ENCODE assay signal across 21 cellular contexts in the genomic region with DNA sequence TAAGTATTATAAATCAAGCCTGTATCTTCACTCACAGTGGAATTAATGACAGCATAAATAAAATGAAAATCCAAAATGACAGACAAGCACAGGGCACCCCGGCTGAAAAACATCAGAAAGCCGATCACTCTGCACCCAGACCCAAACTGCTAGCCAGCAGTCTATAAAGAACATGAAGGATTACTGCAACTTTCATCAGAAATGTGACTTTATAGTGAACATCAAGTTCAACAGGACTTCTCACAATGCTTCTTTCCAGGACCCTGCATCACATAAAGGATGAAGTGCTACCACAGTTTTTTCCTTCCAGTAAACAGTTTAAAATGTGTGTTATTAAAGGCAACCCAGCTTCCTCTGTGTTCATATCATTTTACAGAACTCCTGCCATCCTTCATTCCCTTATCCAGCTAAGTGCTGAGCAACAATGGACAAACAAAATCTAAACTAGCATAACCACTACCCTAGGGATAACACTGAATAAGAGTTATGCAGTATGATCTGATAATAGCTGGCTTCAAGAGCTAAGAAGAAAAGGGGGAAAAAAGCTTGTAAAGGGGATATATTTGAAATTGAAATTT.
DNase-seq lines count a peak whose midpoint lies in the region; ATAC-seq and TF ChIP-seq lines count a peak whose summit lies in the region.
"Had no signal": no experiment of that assay in that cellular context is flagged by ENCODE, and none has a peak within 500 bp of the region (broad histone marks: within the 10 kb centered on the region; RNA-seq: fewer than 3 reads in every experiment).

No MANE protein-coding gene starts in this region.

- no peaks in the 10 kb centered on the region for H3K36me3 ChIP-seq in IMR-90 (ENCODE audit: control insufficient read depth, insufficient read depth, low read length)
- H3K36me3 ChIP-seq: pancreas, transverse colon had no signal

- H3K4me3 Mint-ChIP-seq in T-helper 1 cell treated with Interleukin-12 subunit alpha and Interleukin-12 subunit beta and Interleukin-4 antibody, amounts not matched to agents 30 μg/mL and 1 μg/mL, for 36 hours, result no peak overlapping the region
- H3K4me3 Mint-ChIP-seq in activated CD8-positive, alpha-beta T cell treated with anti-CD3 and anti-CD28 coated beads for 36 hours, result no peak overlapping the region
- H3K4me3 Mint-ChIP-seq: activated CD4-positive, alpha-beta memory T cell treated with anti-CD3 and anti-CD28 coated beads, Interleukin-2, amount 10 ng/mL, durations not matched to agents 7 days and 5 days; activated T-helper 17 cell treated with anti-CD3 and anti-CD28 coated beads, Interleukin-2, amount 50 U/mL, for 72 hours; CD14-positive monocyte; T-helper 17 cell had no signal

- H3K27ac ChIP-seq in IMR-90 (ENCODE audit: insufficient read depth, low read length) (peak overlapping the region; percentile 35; the same call in 1 of the 2 replicates), skin epidermis (peak overlapping the region in 16 of 21 experiments; percentile 3 to 78 (median 30))
- H3K27ac ChIP-seq: pancreas, transverse colon had no signal

- no peak overlapping the region for H2AK9ac ChIP-seq in IMR-90 (replicated peaks; ENCODE audit: low read depth, low read length, poor library complexity)

- TF ChIP-seq CTCF in IMR-90 (conservative IDR thresholded peaks at IDR 0.05; ENCODE audit: low read depth, low read length), result no peak
- no peak for TF ChIP-seq CTCF in activated CD8-positive, alpha-beta T cell treated with anti-CD3 and anti-CD28 coated beads for 36 hours (IDR thresholded peaks at IDR 0.05)

- H3K9me3 ChIP-seq in IMR-90 (ENCODE audit: control insufficient read depth, insufficient read depth, low read length), result no peaks in the 10 kb centered on the region
- H3K9me3 ChIP-seq: pancreas, transverse colon had no signal

- H3K27me3 ChIP-seq in IMR-90 (ENCODE audit: control insufficient read depth, insufficient read depth, low read length), result no peaks in the 10 kb centered on the region
- H3K27me3 ChIP-seq: pancreas, transverse colon had no signal

- peak overlapping the region; percentile 14; the same call in 1 of the 2 replicates for H3K23ac ChIP-seq in IMR-90 (ENCODE audit: low read depth, low read length)

- no peak overlapping the region for H2AK5ac ChIP-seq in IMR-90 (ENCODE audit: low read depth, low read length)

- peak overlapping the region; percentile 66 for H3K4me2 ChIP-seq in IMR-90 (ENCODE audit: low read depth, low read length)
- H3K4me2 ChIP-seq: smooth muscle cell had no signal

- peak overlapping the region; percentile 58; the same call in 1 of the 2 replicates for H2BK20ac ChIP-seq in IMR-90 (ENCODE audit: low read depth, low read length)

- DNase-seq in T-helper 1 cell (no peak), IMR-90 (peak; percentile 19), fibroblast of peridontal ligament (ENCODE audit: extremely low read depth) (peak; percentile 72), NCI-H2196 treated with DMSO at 0.1 percent for 48 hours (lab: John Stamatoyannopoulos, UW; ENCODE audit: unreplicated experiment) (no peak)
- DNase-seq in activated CD8-positive, alpha-beta T cell treated with anti-CD3 and anti-CD28 coated beads for 36 hours, result no peak
- no peak for DNase-seq in effector CD4-positive, alpha-beta T cell
- DNase-seq: activated CD4-positive, alpha-beta memory T cell treated with anti-CD3 and anti-CD28 coated beads, Interleukin-2, amount 10 ng/mL, durations not matched to agents 7 days and 5 days; amniotic stem cell; islet precursor cell; KBM-7; NCI-H1105 treated with DMSO at 0.1 percent for 48 hours; NCI-H2227 treated with DMSO at 0.1 percent for 48 hours; NK-92 treated with Interleukin-12 subunit alpha and Interleukin-12 subunit beta, amount 100 ng/mL, for 24 hours; pancreas; T-helper 17 cell had no signal

- peak overlapping the region; percentile 12 for H2BK5ac ChIP-seq in IMR-90 (ENCODE audit: low read depth, low read length, poor library complexity, severe bottlenecking)

- H3K27me3 Mint-ChIP-seq in T-helper 1 cell treated with Interleukin-12 subunit alpha and Interleukin-12 subunit beta and Interleukin-4 antibody, amounts not matched to agents 30 μg/mL and 1 μg/mL, for 36 hours (ENCODE audit: low read depth), result no peaks in the 10 kb centered on the region
- no peaks in the 10 kb centered on the region for H3K27me3 Mint-ChIP-seq in activated CD8-positive, alpha-beta T cell treated with anti-CD3 and anti-CD28 coated beads for 36 hours
- H3K27me3 Mint-ChIP-seq: activated CD4-positive, alpha-beta memory T cell treated with anti-CD3 and anti-CD28 coated beads, Interleukin-2, amount 10 ng/mL, durations not matched to agents 7 days and 5 days; activated T-helper 17 cell treated with anti-CD3 and anti-CD28 coated beads, Interleukin-2, amount 50 U/mL, for 72 hours; T-helper 17 cell had no signal

- peak overlapping the region; percentile 2; the same call in 1 of the 2 replicates for H4K91ac ChIP-seq in IMR-90 (ENCODE audit: insufficient read depth, low read depth, low read length)

- TF ChIP-seq POLR2A in IMR-90 (IDR thresholded peaks at IDR 0.05; ENCODE audit: low read depth, low read length), result no peak

- no peaks in the 10 kb centered on the region for H3K36me3 Mint-ChIP-seq in T-helper 1 cell treated with Interleukin-12 subunit alpha and Interleukin-12 subunit beta and Interleukin-4 antibody, amounts not matched to agents 30 μg/mL and 1 μg/mL, for 36 hours (ENCODE audit: low read depth)
- no peaks in the 10 kb centered on the region for H3K36me3 Mint-ChIP-seq in activated CD8-positive, alpha-beta T cell treated with anti-CD3 and anti-CD28 coated beads for 36 hours (ENCODE audit: low read depth)

- H3K4me3 ChIP-seq in IMR-90 (ENCODE audit: insufficient read depth, low read depth, low read length) (no peak overlapping the region), skin epidermis (no peak overlapping the region)
- H3K4me3 ChIP-seq: pancreas, smooth muscle cell, transverse colon had no signal

- peak overlapping the region; percentile 63 for H3K18ac ChIP-seq in IMR-90 (ENCODE audit: low read depth, low read length)

- no TSS peak for BruUV-seq in IMR-90 (replicated peaks; lab: Mats Ljungman, UMichigan)

- in situ Hi-C loops in IMR-90 (cut with MboI; ENCODE audit: low sequenced_read_pairs), result no loop called here

- H3K56ac ChIP-seq in IMR-90 (ENCODE audit: extremely low read depth, insufficient read depth, low read length), result 0 out of 2 replicates have a peak overlapping the region, but pooled peaks have one; percentile 32

- intact Hi-C loops in IMR-90 (cut with micrococcal nuclease), result no loop called here
- intact Hi-C loops in activated CD8-positive, alpha-beta T cell treated with anti-CD3 and anti-CD28 coated beads for 36 hours (cut with micrococcal nuclease), result no loop called here

- dilution Hi-C loops in IMR-90 (cut with HindIII; ENCODE audit: low sequenced_read_pairs, unreplicated experiment), result no loop called here

- H3K27ac Mint-ChIP-seq in T-helper 1 cell treated with Interleukin-12 subunit alpha and Interleukin-12 subunit beta and Interleukin-4 antibody, amounts not matched to agents 30 μg/mL and 1 μg/mL, for 36 hours, result peak overlapping the region; percentile 1
- H3K27ac Mint-ChIP-seq in activated CD8-positive, alpha-beta T cell treated with anti-CD3 and anti-CD28 coated beads for 36 hours, result no peak overlapping the region
- H3K27ac Mint-ChIP-seq: activated CD4-positive, alpha-beta memory T cell treated with anti-CD3 and anti-CD28 coated beads, Interleukin-2, amount 10 ng/mL, durations not matched to agents 7 days and 5 days; activated T-helper 17 cell treated with anti-CD3 and anti-CD28 coated beads, Interleukin-2, amount 50 U/mL, for 72 hours; CD14-positive monocyte had no signal

- H2BK15ac ChIP-seq in IMR-90 (ENCODE audit: low read depth, low read length), result peak overlapping the region; percentile 49; the same call in 1 of the 3 replicates

- POLR2A ChIA-PET in IMR-90 (lab: Charles Lee; ENCODE audit: unreplicated experiment), result interaction anchor here (0.7 kb wide), 1 partner anchor 32 kb away, joined by 3 read pairs; no protein-coding TSS in a partner anchor
- POLR2A ChIA-PET in activated CD8-positive, alpha-beta T cell treated with anti-CD3 and anti-CD28 coated beads for 36 hours (lab: Charles Lee), result no interaction called here

- CTCF ChIA-PET in IMR-90 (lab: Yijun Ruan, JAX), result interaction anchor here (0.6 kb wide), 1 partner anchor 8 kb away, joined by 3 read pairs; no protein-coding TSS in a partner anchor
- CTCF ChIA-PET in activated CD8-positive, alpha-beta T cell treated with anti-CD3 and anti-CD28 coated beads for 36 hours (lab: Charles Lee), result no interaction called here

- no peaks in the 10 kb centered on the region for H3K79me1 ChIP-seq in IMR-90 (ENCODE audit: low read depth in 1 of 2, low read length in 2 of 2)

- TF ChIP-seq RAD21 in IMR-90 (IDR thresholded peaks at IDR 0.05; ENCODE audit: low read length), result no peak

- peak; percentile 73 for ATAC-seq in IMR-90 (ENCODE audit: low read depth)
- ATAC-seq in activated CD8-positive, alpha-beta T cell treated with anti-CD3 and anti-CD28 coated beads for 36 hours, result no peak
- ATAC-seq: T-helper 17 cell had no signal

- H3K4me1 ChIP-seq in IMR-90 (ENCODE audit: control insufficient read depth, insufficient read depth, low read length), result peaks cover 4% of the 10 kb centered on the region; the same call in 1 of the 2 replicates
- H3K4me1 ChIP-seq: pancreas, transverse colon had no signal

- H3K9ac ChIP-seq in IMR-90 (ENCODE audit: low read depth, low read length), result peak overlapping the region; percentile 43

- peak overlapping the region; percentile 67 for H3K14ac ChIP-seq in IMR-90 (replicated peaks; ENCODE audit: low read depth, low read length)

- H3K9me3 Mint-ChIP-seq in T-helper 1 cell treated with Interleukin-12 subunit alpha and Interleukin-12 subunit beta and Interleukin-4 antibody, amounts not matched to agents 30 μg/mL and 1 μg/mL, for 36 hours, result no peaks in the 10 kb centered on the region
- H3K9me3 Mint-ChIP-seq in activated CD8-positive, alpha-beta T cell treated with anti-CD3 and anti-CD28 coated beads for 36 hours, result peaks cover 2% of the 10 kb centered on the region
- H3K9me3 Mint-ChIP-seq: activated CD4-positive, alpha-beta memory T cell treated with anti-CD3 and anti-CD28 coated beads, Interleukin-2, amount 10 ng/mL, durations not matched to agents 7 days and 5 days; activated T-helper 17 cell treated with anti-CD3 and anti-CD28 coated beads, Interleukin-2, amount 50 U/mL, for 72 hours had no signal

- H3K4me1 Mint-ChIP-seq in T-helper 1 cell treated with Interleukin-12 subunit alpha and Interleukin-12 subunit beta and Interleukin-4 antibody, amounts not matched to agents 30 μg/mL and 1 μg/mL, for 36 hours (ENCODE audit: low read depth), result peaks cover 12% of the 10 kb centered on the region
- peaks cover 6% of the 10 kb centered on the region for H3K4me1 Mint-ChIP-seq in activated CD8-positive, alpha-beta T cell treated with anti-CD3 and anti-CD28 coated beads for 36 hours (ENCODE audit: low read depth)
- H3K4me1 Mint-ChIP-seq: activated T-helper 17 cell treated with anti-CD3 and anti-CD28 coated beads, Interleukin-2, amount 50 U/mL, for 72 hours had no signal

- H4K5ac ChIP-seq in IMR-90 (ENCODE audit: low read depth, low read length), result peak overlapping the region; percentile 75

- peak overlapping the region; percentile 45 for H2BK120ac ChIP-seq in IMR-90 (ENCODE audit: low read depth, low read length)

- peak overlapping the region; percentile 16; the same call in 1 of the 2 replicates for H3K4ac ChIP-seq in IMR-90 (ENCODE audit: low read depth, low read length)

- no peaks in the 10 kb centered on the region for H4K20me1 ChIP-seq in IMR-90 (ENCODE audit: insufficient read depth, low read length)

- no peak overlapping the region for H2AFZ ChIP-seq in IMR-90 (replicated peaks; ENCODE audit: low read length, poor library complexity)

- peak overlapping the region; percentile 71 to 74 for H4K8ac ChIP-seq in IMR-90 (ENCODE audit: low read depth in 2 of 2, low read length in 2 of 2)

- H3K9me1 ChIP-seq in IMR-90 (ENCODE audit: insufficient read depth, low read length), result no peaks in the 10 kb centered on the region

- 0% methylated on average over 1 of the region's 2 CpGs; no CpG with 5 or more reads in 1 of the 2 experiments for WGBS in IMR-90 (ENCODE audit: extremely low coverage in 2 of 2, insufficient read length in 1 of 2), 2 experiments

Comparison
In these comparisons a context has a peak if more than half of its experiments do, and no peak if none do; other contexts are left out.
1. DNase-seq: peak in IMR-90 (single experiment) and fibroblast of peridontal ligament (single experiment); none in T-helper 1 cell (0 of 5), NCI-H2196 treated with DMSO at 0.1 percent for 48 hours (single experiment), activated CD8-positive, alpha-beta T cell treated with anti-CD3 and anti-CD28 coated beads for 36 hours (single experiment) and effector CD4-positive, alpha-beta T cell (single experiment).